16 cellular contexts compared by ENCODE assay signal in genomic region chr11:63979426-63979825, GRCh38. TPM values are rescaled to one million over a fixed set of nuclear protein-coding genes. Genes with fewer than 3 reads are reported as not detected.
DNase-seq lines count a peak whose midpoint lies in the region; ATAC-seq and TF ChIP-seq lines count a peak whose summit lies in the region.
"Had no signal": no experiment of that assay in that cellular context is flagged by ENCODE, and none has a peak within 500 bp of the region (broad histone marks: within the 10 kb centered on the region; RNA-seq: fewer than 3 reads in every experiment).

No MANE protein-coding gene starts in this region.

- no peak overlapping the region for H4K5ac ChIP-seq in H9 (ENCODE audit: insufficient read length, low read depth, low read length)

- H3K18ac ChIP-seq in H9 (ENCODE audit: insufficient read length, low read depth, low read length): no peak overlapping the region

- ATAC-seq in left lobe of liver: no peak
- ATAC-seq: CD8-positive, alpha-beta T cell; Right ventricle myocardium inferior had no signal

- H4K20me1 ChIP-seq in H9 (ENCODE audit: control insufficient read depth, insufficient read depth, insufficient read length): no peaks in the 10 kb centered on the region

- no peak overlapping the region for H3K4ac ChIP-seq in H9 (ENCODE audit: low read depth, low read length)

- H2BK5ac ChIP-seq in H9 (ENCODE audit: insufficient read length, low read length): no peak overlapping the region

- H3K27me3 Mint-ChIP-seq in activated T-cell treated with anti-CD3 and anti-CD28 coated beads, Interleukin-2, amount 50 U/mL, for 24 hours: no peaks in the 10 kb centered on the region
- no peaks in the 10 kb centered on the region for H3K27me3 Mint-ChIP-seq in H9 (ENCODE audit: low read depth)
- no peaks in the 10 kb centered on the region for H3K27me3 Mint-ChIP-seq in neural crest cell (ENCODE audit: low read depth)

- peak overlapping the region; percentile 14 for H3K27ac Mint-ChIP-seq in activated T-cell treated with anti-CD3 and anti-CD28 coated beads, Interleukin-2, amount 50 U/mL, for 24 hours
- H3K27ac Mint-ChIP-seq in H9: peak overlapping the region in 2 of 3 experiments; percentile 76 to 92; a peak in 2 of 7 replicates
- no peak overlapping the region for H3K27ac Mint-ChIP-seq in neural crest cell (ENCODE audit: unreplicated experiment)
- H3K27ac Mint-ChIP-seq: CD8-positive, alpha-beta T cell had no signal

- no peak overlapping the region for H3K14ac ChIP-seq in H9 (ENCODE audit: insufficient read depth, low read length)

- no peak overlapping the region for H3T11ph ChIP-seq in H9 (ENCODE audit: low read length)

- DNase-seq in activated T-cell treated with anti-CD3 and anti-CD28 coated beads, Interleukin-2, amount 50 U/mL, for 24 hours: no peak
- no peak for DNase-seq in activated T-cell treated with anti-CD3 and anti-CD28 coated beads for 4 hours
- DNase-seq in H9: no peak
- no peak for DNase-seq in WERI-Rb-1
- DNase-seq in neural crest cell (ENCODE audit: low read depth, low spot score): no peak
- DNase-seq in left lobe of liver (ENCODE audit: low spot score): no peak
- DNase-seq in ovary: no peak
- no peak for DNase-seq in foreskin fibroblast
- DNase-seq: 8988T; CD8-positive, alpha-beta T cell; NCI-H1048; NCI-H1436 treated with DMSO at 0.1 percent for 48 hours; NCI-H2029 treated with DMSO at 0.1 percent for 48 hours; NCI-H510A treated with DMSO at 0.1 percent for 48 hours; NCI-H82 had no signal

- WGBS in H9 (ENCODE audit: extremely low coverage, insufficient read length, low lambda C conversion rate): no CpG with 5 or more reads among the region's 5 CpGs
- WGBS in ovary, 3 donors: 87 to 92% (median 89%) methylated on average over 5 of the region's 5 CpGs

- H3K4me3 Mint-ChIP-seq in activated T-cell treated with anti-CD3 and anti-CD28 coated beads, Interleukin-2, amount 50 U/mL, for 24 hours: no peak overlapping the region
- H3K4me3 Mint-ChIP-seq in H9 (no peak overlapping the region), neural crest cell (peak overlapping the region; percentile 75)
- H3K4me3 Mint-ChIP-seq: CD8-positive, alpha-beta T cell had no signal

- H3K56ac ChIP-seq in H9 (ENCODE audit: insufficient read length, low read depth, low read length): no peak overlapping the region

- TF ChIP-seq CTCF in H9 (conservative IDR thresholded peaks at IDR 0.05): no peak
- TF ChIP-seq CTCF in WERI-Rb-1 (IDR thresholded peaks at IDR 0.05; ENCODE audit: low read depth, low read length): 0 out of 2 replicates have a peak, but pooled peaks have one; percentile 8
- TF ChIP-seq CTCF in neural crest cell (conservative IDR thresholded peaks at IDR 0.05): no peak
- no peak for TF ChIP-seq CTCF in ovary (IDR thresholded peaks at IDR 0.05)
- TF ChIP-seq CTCF in foreskin fibroblast (IDR thresholded peaks at IDR 0.05; ENCODE audit: low read depth, low read length): no peak

- H3K4me1 ChIP-seq in H9 (ENCODE audit: insufficient read depth, low read length): peaks cover 11% of the 10 kb centered on the region; the same call in 1 of the 2 replicates
- peaks cover 15% of the 10 kb centered on the region for H3K4me1 ChIP-seq in ovary (ENCODE audit: insufficient read depth)

- H2BK120ac ChIP-seq in H9 (ENCODE audit: low read depth, low read length, poor library complexity, severe bottlenecking): no peak overlapping the region

- no peak overlapping the region for H3K27ac ChIP-seq in H9 (ENCODE audit: insufficient read length, low read depth, low read length)
- no peak overlapping the region for H3K27ac ChIP-seq in WERI-Rb-1
- H3K27ac ChIP-seq in ovary: peak overlapping the region in 1 of 2 donors; percentile 28

- intact Hi-C loops in ovary (cut with DNase I): no loop called here

- H4K91ac ChIP-seq in H9 (ENCODE audit: insufficient read length, low read depth, low read length): no peak overlapping the region

- H4K8ac ChIP-seq in H9 (replicated peaks; ENCODE audit: insufficient read length, low read depth, low read length): no peak overlapping the region

- H3K9me3 Mint-ChIP-seq in activated T-cell treated with anti-CD3 and anti-CD28 coated beads, Interleukin-2, amount 50 U/mL, for 24 hours: no peaks in the 10 kb centered on the region
- peaks cover 0 to 1% of the 10 kb centered on the region in 2 experiments; a peak in 3 of 5 replicates for H3K9me3 Mint-ChIP-seq in H9
- no peaks in the 10 kb centered on the region for H3K9me3 Mint-ChIP-seq in neural crest cell
- H3K9me3 Mint-ChIP-seq: CD8-positive, alpha-beta T cell had no signal

- H3K36me3 ChIP-seq in WERI-Rb-1 (peaks cover 18% of the 10 kb centered on the region), ovary (no peaks in the 10 kb centered on the region)

- no peak overlapping the region for H2BK15ac ChIP-seq in H9 (ENCODE audit: low read depth, low read length)

- H3K23me2 ChIP-seq in H9 (ENCODE audit: insufficient read length, low read depth, low read length, poor library complexity, severe bottlenecking): no peaks in the 10 kb centered on the region

- H3K9me3 ChIP-seq in H9 (ENCODE audit: control insufficient read depth, low read depth, low read length): no peaks in the 10 kb centered on the region
- no peaks in the 10 kb centered on the region for H3K9me3 ChIP-seq in WERI-Rb-1 (ENCODE audit: severe bottlenecking)
- no peaks in the 10 kb centered on the region for H3K9me3 ChIP-seq in ovary

- TF ChIP-seq POLR2A in ovary (IDR thresholded peaks at IDR 0.05): no peak

- H2AFZ ChIP-seq in H9 (ENCODE audit: low read length): no peak overlapping the region

- no peak overlapping the region for H2BK12ac ChIP-seq in H9 (ENCODE audit: insufficient read length, low read depth, low read length)

- peaks cover 9% of the 10 kb centered on the region; the same call in 1 of the 2 replicates for H3K79me2 ChIP-seq in H9 (ENCODE audit: insufficient read depth, low read length)

- H2AK5ac ChIP-seq in H9 (ENCODE audit: insufficient read length, low read length): no peak overlapping the region

- no peak overlapping the region for H2BK20ac ChIP-seq in H9 (ENCODE audit: low read depth, low read length, poor library complexity, severe bottlenecking)

- TF ChIP-seq EP300 in ovary (IDR thresholded peaks at IDR 0.05): no peak

- H3K4me2 ChIP-seq in H9 (ENCODE audit: insufficient read depth, insufficient read length, low read length): no peak overlapping the region

- no peaks in the 10 kb centered on the region for H3K79me1 ChIP-seq in H9 (ENCODE audit: insufficient read depth, low read depth, low read length, poor library complexity, severe bottlenecking)

- H3K4me3 ChIP-seq in WERI-Rb-1 (ENCODE audit: low read depth, low read length) (no peak overlapping the region), ovary (no peak overlapping the region), foreskin fibroblast (ENCODE audit: low read depth in 1 of 2, low read length in 2 of 2) (no peak overlapping the region)

- H3K23ac ChIP-seq in H9 (ENCODE audit: insufficient read length, low read depth, low read length): no peak overlapping the region

- peaks cover 22% of the 10 kb centered on the region for H3K4me1 Mint-ChIP-seq in activated T-cell treated with anti-CD3 and anti-CD28 coated beads, Interleukin-2, amount 50 U/mL, for 24 hours (ENCODE audit: low read depth)
- peaks cover 25 to 27% of the 10 kb centered on the region in 2 experiments for H3K4me1 Mint-ChIP-seq in H9
- peaks cover 25% of the 10 kb centered on the region for H3K4me1 Mint-ChIP-seq in neural crest cell

- H3K9ac ChIP-seq in H9 (ENCODE audit: extremely low read depth, insufficient read length, low read length): no peak overlapping the region

- peaks cover 43% of the 10 kb centered on the region for H3K36me3 Mint-ChIP-seq in activated T-cell treated with anti-CD3 and anti-CD28 coated beads, Interleukin-2, amount 50 U/mL, for 24 hours (ENCODE audit: low read depth)
- H3K36me3 Mint-ChIP-seq in H9 (ENCODE audit: insufficient read depth in 1 of 3, low read depth in 3 of 3): peaks cover 12 to 19% (median 13%) of the 10 kb centered on the region in 3 experiments; a peak in 6 of 7 replicates
- peaks cover 4% of the 10 kb centered on the region for H3K36me3 Mint-ChIP-seq in neural crest cell (ENCODE audit: low read depth)

- H3K27me3 ChIP-seq in H9 (ENCODE audit: insufficient read depth, low read length): no peaks in the 10 kb centered on the region
- H3K27me3 ChIP-seq in WERI-Rb-1 (ENCODE audit: insufficient read depth, low read depth, severe bottlenecking): no peaks in the 10 kb centered on the region
- H3K27me3 ChIP-seq in ovary: no peaks in the 10 kb centered on the region

RNA-seq across cellular contexts. Expression of gene COX8A, which starts 5.0 kb away (rescaled TPM):
- total RNA-seq in H9 (2021) (402 and 429 TPM in 2 replicates), neural crest cell (349 and 389 TPM in 2 replicates), left lobe of liver (182 TPM), ovary (100 to 1,000 TPM; 197 to 339 (median 222) TPM)
- 100 to 1,000 TPM in 1 of 2 donors, 10 to 100 TPM in 1; 64.8 to 438 TPM for polyA plus RNA-seq in ovary

RNA-seq across cellular contexts. Expression of gene OTUB1, which starts 6.8 kb away (rescaled TPM):
- total RNA-seq in H9 (2021) (114 TPM in 2 replicates), neural crest cell (122 and 124 TPM in 2 replicates), left lobe of liver (22.8 TPM), ovary (10 to 100 TPM; 49.4 to 66.7 (median 50.7) TPM)
- polyA plus RNA-seq in ovary: 10 to 100 TPM; 34.7 to 55.1 TPM

RNA-seq across cellular contexts. Expression of gene NAA40, which starts 40.6 kb away (rescaled TPM):
- 43.9 and 44.4 TPM in 2 replicates for total RNA-seq in H9 (2021)
- total RNA-seq in neural crest cell: 64.5 and 71.2 TPM in 2 replicates
- total RNA-seq in left lobe of liver: 4.2 TPM
- 10 to 100 TPM in 6 of 7 donors, 1 to 10 TPM in 1; 4.5 to 15.9 (median 13.4) TPM for total RNA-seq in ovary
- polyA plus RNA-seq in ovary: 1 to 10 TPM; 7.0 to 7.6 TPM

RNA-seq across cellular contexts. Expression of gene FLRT1, which starts 56.3 kb away (rescaled TPM):
- 0.24 and 0.31 TPM in 2 replicates for total RNA-seq in H9 (2021)
- total RNA-seq in neural crest cell: 2.4 and 3.0 TPM in 2 replicates
- total RNA-seq in left lobe of liver: not detected
- 1 to 10 TPM in 1 of 7 donors, under 1 TPM in 6; 0.23 to 1.2 (median 0.45) TPM for total RNA-seq in ovary
- under 1 TPM; 0.13 to 0.17 TPM for polyA plus RNA-seq in ovary
- total RNA-seq: CD8-positive, alpha-beta T cell had no signal
